Comparison of ENCODE assay signal across 24 cellular contexts in the genomic region with DNA sequence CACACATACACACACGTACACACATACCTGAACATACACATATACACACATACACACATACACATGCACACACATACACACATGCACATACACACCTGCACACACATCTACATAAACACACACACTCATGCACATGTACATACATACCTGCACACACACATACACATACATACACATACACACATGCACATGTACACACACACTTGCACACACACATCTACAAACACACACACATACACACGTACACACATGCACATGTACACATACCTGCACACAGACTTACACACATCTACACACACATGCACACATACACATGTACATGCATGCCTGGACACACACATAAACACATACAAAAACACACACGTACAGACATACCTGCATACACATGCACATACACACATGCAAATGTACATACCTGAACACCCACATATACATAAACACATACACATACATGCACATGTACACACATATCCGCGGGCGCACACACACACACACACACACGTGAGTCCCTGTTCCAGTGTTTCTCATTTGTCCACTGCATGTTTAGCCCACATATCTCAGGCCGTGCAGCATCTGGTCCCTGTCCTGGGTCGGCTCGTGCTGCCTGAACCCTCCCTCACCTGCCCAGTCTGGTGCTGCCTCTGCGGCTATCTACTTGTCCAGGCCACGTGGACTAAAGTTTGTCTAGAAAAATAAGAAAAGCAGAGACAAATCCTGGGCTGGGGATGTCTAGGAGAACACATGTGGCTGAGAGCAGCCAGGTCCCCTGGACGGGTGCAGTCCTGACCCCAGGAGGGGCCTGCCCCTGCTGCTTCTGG.
DNase-seq lines count a peak whose midpoint lies in the region; ATAC-seq, FAIRE-seq and TF ChIP-seq lines count a peak whose summit lies in the region.
"Had no signal": no experiment of that assay in that cellular context is flagged by ENCODE, and none has a peak within 500 bp of the region (broad histone marks: within the 10 kb centered on the region; RNA-seq: fewer than 3 reads in every experiment).

No MANE protein-coding gene starts in this region.

- H3K27me3 Mint-ChIP-seq in stimulated activated memory B cell treated with anti-CD40 and anti-IgM and Interleukin-4, amounts not matched to agents 10 μg/mL and 1 μg/mL and 100 μg/mL, for 72 hours = no peaks in the 10 kb centered on the region
- H3K27me3 Mint-ChIP-seq: CD4-positive, alpha-beta T cell had no signal

- H3K4me3 ChIP-seq in left ventricle myocardium inferior = no peak overlapping the region
- H3K4me3 ChIP-seq: GM23338, MG63 had no signal

- ATAC-seq in Right ventricle myocardium inferior (no peak), GM18907 (IDR thresholded peaks at IDR 0.05; ENCODE audit: unreplicated experiment) (no peak)
- ATAC-seq in stimulated activated memory B cell treated with anti-CD40 and anti-IgM and Interleukin-4, amounts not matched to agents 10 μg/mL and 1 μg/mL and 100 μg/mL, for 72 hours = peak; percentile 5
- ATAC-seq: GM23338, Panc1 had no signal

- peak; percentile 58 for DNase-seq in Right ventricle myocardium inferior (ENCODE audit: missing footprints)
- DNase-seq in left ventricle myocardium inferior = no peak
- DNase-seq in HTR-8/SVneo (ENCODE audit: insufficient read length, low spot score) = no peak
- peak; percentile 48 for DNase-seq in islet precursor cell
- no peak for DNase-seq in HUDEP-2 (lab: John Stamatoyannopoulos, UW; ENCODE audit: unreplicated experiment in 76 of 76)
- DNase-seq in NCI-H524 (lab: John Stamatoyannopoulos, UW) = no peak
- DNase-seq: 8988T; CD4-positive, alpha-beta T cell; DMS53; HCEC 1CT; KG1; MG63; NCI-H1105 treated with DMSO at 0.1 percent for 48 hours; NCI-H146; NCI-H1930; NCI-H2227 treated with DMSO at 0.1 percent for 48 hours; NCI-H69; SHP77 treated with DMSO at 0.1 percent for 48 hours had no signal

- no peaks in the 10 kb centered on the region for H3K9me3 Mint-ChIP-seq in stimulated activated memory B cell treated with anti-CD40 and anti-IgM and Interleukin-4, amounts not matched to agents 10 μg/mL and 1 μg/mL and 100 μg/mL, for 72 hours
- H3K9me3 Mint-ChIP-seq: CD4-positive, alpha-beta T cell had no signal

- H3K4me1 Mint-ChIP-seq in stimulated activated memory B cell treated with anti-CD40 and anti-IgM and Interleukin-4, amounts not matched to agents 10 μg/mL and 1 μg/mL and 100 μg/mL, for 72 hours = no peaks in the 10 kb centered on the region

- no peaks in the 10 kb centered on the region for H3K4me1 ChIP-seq in left ventricle myocardium inferior

- no peaks in the 10 kb centered on the region for H3K36me3 ChIP-seq in left ventricle myocardium inferior
- H3K36me3 ChIP-seq: MG63 had no signal

- no peak overlapping the region for H3K4me3 Mint-ChIP-seq in stimulated activated memory B cell treated with anti-CD40 and anti-IgM and Interleukin-4, amounts not matched to agents 10 μg/mL and 1 μg/mL and 100 μg/mL, for 72 hours
- H3K4me3 Mint-ChIP-seq: CD4-positive, alpha-beta T cell; GM23338 had no signal

- peaks cover 61% of the 10 kb centered on the region for H3K27me3 ChIP-seq in left ventricle myocardium inferior (ENCODE audit: low read depth)
- H3K27me3 ChIP-seq: MG63 had no signal

- no peak overlapping the region for H3K27ac ChIP-seq in left ventricle myocardium inferior (replicated peaks)
- H3K27ac ChIP-seq: RWPE1 had no signal

- no peak overlapping the region for H3K27ac Mint-ChIP-seq in stimulated activated memory B cell treated with anti-CD40 and anti-IgM and Interleukin-4, amounts not matched to agents 10 μg/mL and 1 μg/mL and 100 μg/mL, for 72 hours
- H3K27ac Mint-ChIP-seq: CD4-positive, alpha-beta T cell; GM23338 had no signal

- intact Hi-C loops in Right ventricle myocardium inferior (cut with DNase I) = no loop called here
- intact Hi-C loops in left ventricle myocardium inferior (cut with micrococcal nuclease) = no loop called here

- TF ChIP-seq CTCF in left ventricle myocardium inferior (IDR thresholded peaks at IDR 0.05; ENCODE audit: borderline replicate concordance) = no peak

- FAIRE-seq in HTR-8/SVneo (lab: Jason Lieb, UNC) = peak; percentile 95
- FAIRE-seq: GM18507 had no signal

- no peaks in the 10 kb centered on the region for H3K9me3 ChIP-seq in left ventricle myocardium inferior (replicated peaks)
- H3K9me3 ChIP-seq: MG63 had no signal

- H3K36me3 Mint-ChIP-seq in stimulated activated memory B cell treated with anti-CD40 and anti-IgM and Interleukin-4, amounts not matched to agents 10 μg/mL and 1 μg/mL and 100 μg/mL, for 72 hours = no peaks in the 10 kb centered on the region

Comparison
In these comparisons a context has a peak if more than half of its experiments do, and no peak if none do; other contexts are left out.
1. DNase-seq: peak in Right ventricle myocardium inferior (single experiment) and islet precursor cell (single experiment); none in left ventricle myocardium inferior (single experiment), HTR-8/SVneo (single experiment), HUDEP-2 (0 of 76) and NCI-H524 (0 of 2).